Comparison of ENCODE assay signal across 23 cellular contexts in genomic region chr15:81183403-81183760, GRCh38. TPM values are rescaled to one million over a fixed set of nuclear protein-coding genes. Genes with fewer than 3 reads are reported as not detected.
DNase-seq lines count a peak whose midpoint lies in the region; ATAC-seq and TF ChIP-seq lines count a peak whose summit lies in the region.
"Had no signal": no experiment of that assay in that cellular context is flagged by ENCODE, and none has a peak within 500 bp of the region (broad histone marks: within the 10 kb centered on the region; RNA-seq: fewer than 3 reads in every experiment).

No MANE protein-coding gene starts in this region.

- no peaks in the 10 kb centered on the region for H3K9me3 Mint-ChIP-seq in Caco-2 (ENCODE audit: unreplicated experiment)

- H3K36me3 Mint-ChIP-seq in Caco-2 (ENCODE audit: insufficient read depth, unreplicated experiment): no peaks in the 10 kb centered on the region

- WGBS in IMR-90 (ENCODE audit: extremely low coverage in 2 of 2, insufficient read length in 1 of 2), 2 experiments: no CpG with 5 or more reads among the region's 3 CpGs
- WGBS in testis, 2 donors: 71 to 72% methylated on average over 3 of the region's 3 CpGs

- CTCF ChIA-PET in IMR-90 (lab: Yijun Ruan, JAX) (interaction anchor here (0.8 to 1.9 kb wide), 6 partner anchors 19 to 91 kb away, joined by 3 to 11 read pairs (median 5); no protein-coding TSS in a partner anchor), Caco-2 (lab: Charles Lee) (interaction anchor here (1.1 kb wide), 1 partner anchor 83 kb away, joined by 5 read pairs; no protein-coding TSS in a partner anchor)

- peak overlapping the region; percentile 86 for H3K18ac ChIP-seq in IMR-90 (ENCODE audit: low read depth, low read length)

- H2BK5ac ChIP-seq in IMR-90 (ENCODE audit: low read depth, low read length, poor library complexity, severe bottlenecking): no peak overlapping the region

- peak overlapping the region; percentile 92; the same call in 1 of the 2 replicates for H3K27ac ChIP-seq in IMR-90 (ENCODE audit: insufficient read depth, low read length)
- peak overlapping the region in 1 of 2 donors; percentile 84 for H3K27ac ChIP-seq in coronary artery
- peak overlapping the region; percentile 81 for H3K27ac ChIP-seq in lower lobe of right lung
- peak overlapping the region in 1 of 2 donors; percentile 79 for H3K27ac ChIP-seq in testis

- TF ChIP-seq POLR2A in IMR-90 (IDR thresholded peaks at IDR 0.05; ENCODE audit: low read depth, low read length) (no peak), testis (IDR thresholded peaks at IDR 0.05) (no peak)

- no peak overlapping the region for H3K27ac Mint-ChIP-seq in Caco-2 (ENCODE audit: unreplicated experiment)

- peaks cover 0 to 19% of the 10 kb centered on the region in 2 experiments; a peak in 2 of 4 replicates for H3K79me1 ChIP-seq in IMR-90 (ENCODE audit: low read depth in 1 of 2, low read length in 2 of 2)

- H3K27me3 Mint-ChIP-seq in Caco-2 (ENCODE audit: insufficient read depth, unreplicated experiment): peaks cover 18% of the 10 kb centered on the region

- H4K20me1 ChIP-seq in IMR-90 (ENCODE audit: insufficient read depth, low read length): no peaks in the 10 kb centered on the region

- H3K4me1 ChIP-seq in IMR-90 (ENCODE audit: control insufficient read depth, insufficient read depth, low read length): peaks cover 23% of the 10 kb centered on the region
- peaks cover 10% of the 10 kb centered on the region for H3K4me1 ChIP-seq in lower lobe of right lung
- peaks cover 8% of the 10 kb centered on the region for H3K4me1 ChIP-seq in testis
- H3K4me1 ChIP-seq in Caco-2: no peaks in the 10 kb centered on the region

- TF ChIP-seq CTCF in IMR-90 (conservative IDR thresholded peaks at IDR 0.05; ENCODE audit: low read depth, low read length) (no peak), coronary artery (IDR thresholded peaks at IDR 0.05) (no peak), lower lobe of right lung (IDR thresholded peaks at IDR 0.05) (no peak), testis (IDR thresholded peaks at IDR 0.05) (no peak), Caco-2 (IDR thresholded peaks at IDR 0.05; ENCODE audit: insufficient read depth in 1 of 2, low read depth in 1 of 2, low read length in 1 of 2, severe bottlenecking in 1 of 2, unreplicated experiment in 1 of 2) (no peak)

- peak overlapping the region; percentile 87 for H2BK20ac ChIP-seq in IMR-90 (ENCODE audit: low read depth, low read length)

- peaks cover 9% of the 10 kb centered on the region; the same call in 1 of the 2 replicates for H3K9me1 ChIP-seq in IMR-90 (ENCODE audit: insufficient read depth, low read length)

- H3K23ac ChIP-seq in IMR-90 (ENCODE audit: low read depth, low read length): no peak overlapping the region

- peak overlapping the region; percentile 89 for H3K9ac ChIP-seq in IMR-90 (ENCODE audit: low read depth, low read length)

- no peaks in the 10 kb centered on the region for H3K4me1 Mint-ChIP-seq in Caco-2 (ENCODE audit: low read depth, unreplicated experiment)

- peak overlapping the region; percentile 88 for H4K91ac ChIP-seq in IMR-90 (ENCODE audit: insufficient read depth, low read depth, low read length)

- dilution Hi-C loops in IMR-90 (cut with HindIII; ENCODE audit: low sequenced_read_pairs, unreplicated experiment): no loop called here

- 0 out of 2 replicates have a peak overlapping the region, but pooled peaks have one; percentile 77 for H3K56ac ChIP-seq in IMR-90 (ENCODE audit: extremely low read depth, insufficient read depth, low read length)

- H2AFZ ChIP-seq in IMR-90 (replicated peaks; ENCODE audit: low read length, poor library complexity): no peak overlapping the region

- H2BK120ac ChIP-seq in IMR-90 (ENCODE audit: low read depth, low read length): peak overlapping the region; percentile 95

- H3K27me3 ChIP-seq in IMR-90 (ENCODE audit: control insufficient read depth, insufficient read depth, low read length): no peaks in the 10 kb centered on the region
- no peaks in the 10 kb centered on the region for H3K27me3 ChIP-seq in lower lobe of right lung (ENCODE audit: low read depth)
- no peaks in the 10 kb centered on the region for H3K27me3 ChIP-seq in testis
- H3K27me3 ChIP-seq in Caco-2 (replicated peaks; ENCODE audit: control insufficient read depth, insufficient read depth, low read length): no peaks in the 10 kb centered on the region

- no peak for TF ChIP-seq RAD21 in IMR-90 (IDR thresholded peaks at IDR 0.05; ENCODE audit: low read length)

- peaks cover under 1% of the 10 kb centered on the region; the same call in 1 of the 2 replicates for H3K36me3 ChIP-seq in IMR-90 (ENCODE audit: control insufficient read depth, insufficient read depth, low read length)
- H3K36me3 ChIP-seq in lower lobe of right lung: no peaks in the 10 kb centered on the region
- H3K36me3 ChIP-seq in testis (ENCODE audit: low read depth, missing control alignments): no peaks in the 10 kb centered on the region
- no peaks in the 10 kb centered on the region for H3K36me3 ChIP-seq in Caco-2 (ENCODE audit: control insufficient read depth, insufficient read depth, low read length)

- H2AK5ac ChIP-seq in IMR-90 (ENCODE audit: low read depth, low read length): peak overlapping the region; percentile 98; the same call in 1 of the 2 replicates

- H3K4ac ChIP-seq in IMR-90 (ENCODE audit: low read depth, low read length): peak overlapping the region; percentile 92

- H2AK9ac ChIP-seq in IMR-90 (replicated peaks; ENCODE audit: low read depth, low read length, poor library complexity): no peak overlapping the region

- peak overlapping the region; percentile 22 to 77; a peak in 2 of 4 replicates for H4K8ac ChIP-seq in IMR-90 (ENCODE audit: low read depth in 2 of 2, low read length in 2 of 2)

- H3K4me3 ChIP-seq in IMR-90 (ENCODE audit: insufficient read depth, low read depth, low read length): peak overlapping the region; percentile 43
- peak overlapping the region; percentile 68 for H3K4me3 ChIP-seq in coronary artery
- H3K4me3 ChIP-seq in lower lobe of right lung: peak overlapping the region; percentile 50
- peak overlapping the region; percentile 19 to 43 for H3K4me3 ChIP-seq in testis
- no peak overlapping the region for H3K4me3 ChIP-seq in Caco-2 (ENCODE audit: low read depth, low read length)
- H3K4me3 ChIP-seq: mucosa of descending colon had no signal

- peak overlapping the region; percentile 97 for H3K4me2 ChIP-seq in IMR-90 (ENCODE audit: low read depth, low read length)

- POLR2A ChIA-PET in IMR-90 (lab: Charles Lee; ENCODE audit: unreplicated experiment) (interaction anchor here (1.7 kb wide), 1 partner anchor 20 kb away, joined by 5 read pairs; no protein-coding TSS in a partner anchor), Caco-2 (lab: Charles Lee) (no interaction called here)

- H3K4me3 Mint-ChIP-seq in Caco-2 (ENCODE audit: unreplicated experiment): no peak overlapping the region

- BruUV-seq in IMR-90 (replicated peaks; lab: Mats Ljungman, UMichigan) (no TSS peak), Caco-2 (replicated peaks; lab: Mats Ljungman, UMichigan) (no TSS peak)

- H3K14ac ChIP-seq in IMR-90 (replicated peaks; ENCODE audit: low read depth, low read length): peak overlapping the region; percentile 85; the same call in 1 of the 2 replicates

- in situ Hi-C loops in IMR-90 (cut with MboI; ENCODE audit: low sequenced_read_pairs): no loop called here

- H3K9me3 ChIP-seq in IMR-90 (ENCODE audit: control insufficient read depth, insufficient read depth, low read length): no peaks in the 10 kb centered on the region
- no peaks in the 10 kb centered on the region for H3K9me3 ChIP-seq in lower lobe of right lung
- H3K9me3 ChIP-seq in testis: no peaks in the 10 kb centered on the region
- no peaks in the 10 kb centered on the region for H3K9me3 ChIP-seq in Caco-2
- H3K9me3 ChIP-seq: mucosa of descending colon had no signal

- DNase-seq in IMR-90 (no peak), coronary artery (ENCODE audit: low spot score) (no peak), lower lobe of right lung (no peak), testis (no peak), Caco-2 (no peak), foreskin melanocyte (no peak), NCI-H1436 treated with DMSO at 0.1 percent for 48 hours (lab: John Stamatoyannopoulos, UW) (no peak)
- DNase-seq: activated gamma-delta T cell treated with Interleukin-2 at 50 U/mL for 16 hours; cortex of kidney; hippocampal formation; kidney glomerular epithelial cell; mucosa of descending colon; NCI-H146; NCI-H2227 treated with DMSO at 0.1 percent for 48 hours; stimulated activated CD4-positive, alpha-beta T cell treated with anti-CD3 and anti-CD28 coated beads, Interleukin-12 subunit alpha, Interleukin-12 subunit beta, amount 100 ng/mL, for 4 hours; stimulated activated naive CD4-positive, alpha-beta T cell treated with Interleukin-2 at 50 U/mL for 16 hours had no signal

- peak overlapping the region; percentile 92; the same call in 1 of the 2 replicates for H4K5ac ChIP-seq in IMR-90 (ENCODE audit: low read depth, low read length)

- peak overlapping the region; percentile 63; the same call in 2 of the 3 replicates for H2BK15ac ChIP-seq in IMR-90 (ENCODE audit: low read depth, low read length)

- intact Hi-C loops in IMR-90 (cut with micrococcal nuclease) (loop anchor here (2.0 kb wide), 1 partner anchor 19 kb away; no protein-coding TSS in a partner anchor), lower lobe of right lung (cut with DNase I) (no loop called here), testis (cut with DNase I; ENCODE audit: low total_unique reads) (no loop called here), Caco-2 (cut with micrococcal nuclease; ENCODE audit: unreplicated experiment) (no loop called here)

- no peak for ATAC-seq in IMR-90 (ENCODE audit: low read depth)
- peak; percentile 4 to 18 for ATAC-seq in lower lobe of right lung
- no peak for ATAC-seq in HG02840 (IDR thresholded peaks at IDR 0.05; ENCODE audit: low FRiP score, unreplicated experiment)
- ATAC-seq: activated CD4-positive, CD25-positive, alpha-beta regulatory T cell treated with anti-CD3 and anti-CD28 coated beads, Interleukin-2, amount 50 U/mL, for 24 hours had no signal

TF ChIP-seq in IMR-90, 13 proteins besides CTCF, POLR2A, EP300 and RAD21 (continues in another document):
- TF ChIP-seq CHD1 (IDR thresholded peaks at IDR 0.05; ENCODE audit: low read depth, low read length): no peak
- no peak for TF ChIP-seq BHLHE40 (IDR thresholded peaks at IDR 0.05; ENCODE audit: low read depth, low read length)

RNA-seq across cellular contexts. Expression of gene IL16, which starts 13.3 kb away (rescaled TPM):
- total RNA-seq in IMR-90 (2012; rRNA removed) (under 0.01 and 0.18 TPM in 2 replicates), lower lobe of right lung (34.6 TPM), testis (10 to 100 TPM; 14.9 to 17.6 TPM), Caco-2 (2022) (not detected in 2 replicates)
- polyA plus RNA-seq in IMR-90 (2012; rRNA removed) (0.24 and 0.27 TPM in 2 replicates), testis (ENCODE audit: insufficient read depth, low read depth, low replicate concordance) (13.1 TPM)
- polyA plus RNA-seq in IMR-90 (2012; cell fraction: cytosol; rRNA removed): 0.04 and 0.22 TPM in 2 replicates
- polyA plus RNA-seq in IMR-90 (2012; cell fraction: nucleus; rRNA removed; ENCODE audit: low replicate concordance): 1.0 and 1.5 TPM in 2 replicates
- total RNA-seq: G401, LHCN-M2, osteocyte had no signal

RNA-seq across cellular contexts. Expression of gene CFAP161, which starts 49.3 kb away (rescaled TPM):
- not detected in 2 replicates for total RNA-seq in IMR-90 (2012; rRNA removed)
- polyA plus RNA-seq in IMR-90 (2012; rRNA removed): not detected in 2 replicates
- polyA plus RNA-seq in IMR-90 (2012; cell fraction: cytosol; rRNA removed): not detected in 2 replicates
- polyA plus RNA-seq in IMR-90 (2012; cell fraction: nucleus; rRNA removed; ENCODE audit: low replicate concordance): not detected in 2 replicates
- total RNA-seq in lower lobe of right lung: 7.4 TPM
- 1 to 10 TPM; 4.6 to 8.7 TPM for total RNA-seq in testis
- polyA plus RNA-seq in testis (ENCODE audit: insufficient read depth, low read depth, low replicate concordance): 19.7 TPM
- not detected in 2 replicates for total RNA-seq in Caco-2 (2022)
- total RNA-seq: G401; osteocyte; T-helper 2 cell treated with Interferon-gamma antibody and Interleukin-4, amounts not matched to agents 100 ng/mL and 5 ng/mL, for 36 hours had no signal
- polyA plus RNA-seq: aorta had no signal

Comparison
In these comparisons a context has a peak if more than half of its experiments do, and no peak if none do; other contexts are left out.
1. ATAC-seq: peak in lower lobe of right lung (2 of 2); none in IMR-90 (single experiment) and HG02840 (single experiment).
2. RNA of gene IL16, which starts 13.3 kb away (total RNA-seq): 34.6 TPM in lower lobe of right lung (single experiment) and 14.9 to 17.6 TPM in testis; under 0.01 to 0.18 TPM in IMR-90 and not detected in Caco-2; every median in the first group is over 10 times any median in the second.